In the genomic region with DNA sequence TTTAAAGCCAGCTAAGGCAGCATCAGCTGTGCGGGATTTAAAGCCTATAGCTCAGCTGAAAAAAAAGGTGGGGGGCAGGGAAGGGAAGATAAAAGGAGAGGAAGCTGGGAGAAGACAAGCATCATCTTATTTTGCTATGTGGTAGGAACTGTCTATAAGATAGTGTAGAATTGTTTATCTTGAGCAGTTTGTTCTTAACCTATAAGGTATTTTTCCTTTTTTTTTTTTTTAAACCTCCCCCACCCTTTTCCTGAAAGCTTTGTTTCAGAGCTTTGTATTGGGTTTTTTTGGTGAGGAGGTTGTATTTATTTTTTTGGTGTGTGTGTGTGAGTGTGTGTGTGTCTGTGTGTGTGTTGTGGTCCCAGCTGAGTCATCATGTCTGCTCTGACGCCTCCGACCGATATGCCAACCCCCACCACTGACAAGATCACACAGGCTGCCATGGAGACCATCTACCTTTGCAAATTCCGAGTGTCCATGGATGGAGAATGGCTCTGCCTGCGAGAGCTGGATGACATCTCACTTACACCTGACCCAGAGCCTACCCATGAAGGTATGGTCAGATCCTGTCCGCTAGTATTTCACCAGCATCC, we compare ENCODE assay signal across 8 cellular contexts. TPM values are rescaled to one million over a fixed set of nuclear protein-coding genes. Genes with fewer than 3 reads are reported as not detected.
DNase-seq lines count a peak whose midpoint lies in the region; ATAC-seq, FAIRE-seq and TF ChIP-seq lines count a peak whose summit lies in the region.

No MANE protein-coding gene starts in this region.

- H3K27ac Mint-ChIP-seq in activated CD8-positive, alpha-beta T cell treated with anti-CD3 and anti-CD28 coated beads for 36 hours: peak overlapping the region; percentile 37

- H3K4me3 ChIP-seq in fibroblast of pulmonary artery (replicated peaks; ENCODE audit: low read depth, low read length) (peak overlapping the region; percentile 68), psoas muscle (peak overlapping the region; percentile 57)

- CTCF ChIA-PET in activated CD8-positive, alpha-beta T cell treated with anti-CD3 and anti-CD28 coated beads for 36 hours (lab: Charles Lee): interaction anchor here (0.9 to 2.9 kb wide), 5 partner anchors 8 to 70 kb away, joined by 3 to 23 read pairs (median 4); no protein-coding TSS in a partner anchor

- FAIRE-seq in frontal cortex (lab: Jason Lieb, UNC): no peak

- no peaks in the 10 kb centered on the region for H3K27me3 Mint-ChIP-seq in activated CD8-positive, alpha-beta T cell treated with anti-CD3 and anti-CD28 coated beads for 36 hours

- WGBS in psoas muscle, 3 donors: 46 to 61% (median 51%) methylated on average over 7 of the region's 7 CpGs

- H3K9me3 Mint-ChIP-seq in activated CD8-positive, alpha-beta T cell treated with anti-CD3 and anti-CD28 coated beads for 36 hours: no peaks in the 10 kb centered on the region

- peaks cover 21% of the 10 kb centered on the region for H3K4me1 Mint-ChIP-seq in activated CD8-positive, alpha-beta T cell treated with anti-CD3 and anti-CD28 coated beads for 36 hours (ENCODE audit: low read depth)

- peak overlapping the region; percentile 0 for H3K4me3 Mint-ChIP-seq in activated CD8-positive, alpha-beta T cell treated with anti-CD3 and anti-CD28 coated beads for 36 hours

- intact Hi-C loops in activated CD8-positive, alpha-beta T cell treated with anti-CD3 and anti-CD28 coated beads for 36 hours (cut with micrococcal nuclease): no loop called here
- intact Hi-C loops in psoas muscle (cut with DNase I): no loop called here

- TF ChIP-seq CTCF in activated CD8-positive, alpha-beta T cell treated with anti-CD3 and anti-CD28 coated beads for 36 hours (IDR thresholded peaks at IDR 0.05): no peak
- TF ChIP-seq CTCF in fibroblast of pulmonary artery (IDR thresholded peaks at IDR 0.05; ENCODE audit: low read length, missing control alignments) (no peak), psoas muscle (IDR thresholded peaks at IDR 0.05) (no peak)

- no peak overlapping the region for H3K27ac ChIP-seq in psoas muscle

- ATAC-seq in activated CD8-positive, alpha-beta T cell treated with anti-CD3 and anti-CD28 coated beads for 36 hours: peak; percentile 97
- ATAC-seq in psoas muscle (peak in 2 of 4 donors; percentile 58 to 68), HG03025 (IDR thresholded peaks at IDR 0.05; ENCODE audit: low FRiP score, unreplicated experiment) (no peak)

- H3K36me3 Mint-ChIP-seq in activated CD8-positive, alpha-beta T cell treated with anti-CD3 and anti-CD28 coated beads for 36 hours (ENCODE audit: low read depth): no peaks in the 10 kb centered on the region

- H3K4me1 ChIP-seq in psoas muscle: no peaks in the 10 kb centered on the region

- H3K36me3 ChIP-seq in psoas muscle (ENCODE audit: insufficient read depth in 1 of 2, low read depth in 1 of 2): no peaks in the 10 kb centered on the region

- H3K27me3 ChIP-seq in psoas muscle (ENCODE audit: insufficient read depth in 3 of 3, low read length in 2 of 3): no peaks in the 10 kb centered on the region

- no peaks in the 10 kb centered on the region for H3K9me3 ChIP-seq in psoas muscle

- DNase-seq in activated gamma-delta T cell treated with Interleukin-2 at 50 U/mL for 16 hours (peak; percentile 35), activated gamma-delta T cell (lab: John Stamatoyannopoulos, UW) (no peak), fibroblast of pulmonary artery (ENCODE audit: low read depth) (peak; percentile 75), psoas muscle (peak in 1 of 2 donors; percentile 24), NCI-H2029 treated with DMSO at 0.1 percent for 48 hours (lab: John Stamatoyannopoulos, UW) (no peak), frontal cortex (ENCODE audit: low spot score in 2 of 2) (no peak)
- DNase-seq in activated CD8-positive, alpha-beta T cell treated with anti-CD3 and anti-CD28 coated beads for 36 hours: peak; percentile 63

- POLR2A ChIA-PET in activated CD8-positive, alpha-beta T cell treated with anti-CD3 and anti-CD28 coated beads for 36 hours (lab: Charles Lee): interaction anchor here (1.0 to 2.3 kb wide), 2 partner anchors 16 to 18 kb away, joined by 3 to 8 read pairs; no protein-coding TSS in a partner anchor

RNA-seq across cellular contexts. Expression of a gene that starts 0.5 kb away (rescaled TPM):
- total RNA-seq in activated CD8-positive, alpha-beta T cell treated with anti-CD3 and anti-CD28 coated beads for 36 hours: 10 to 100 TPM; 13.6 to 17.5 TPM
- total RNA-seq in psoas muscle (10 to 100 TPM; 31.3 to 53.7 (median 43.3) TPM), frontal cortex (669 TPM)
- 10 to 100 TPM; 15.1 to 35.2 (median 27.7) TPM for polyA plus RNA-seq in psoas muscle

RNA-seq across cellular contexts. Expression of a gene that starts 34.0 kb away (rescaled TPM):
- 10 to 100 TPM; 31.0 to 33.5 TPM for total RNA-seq in activated CD8-positive, alpha-beta T cell treated with anti-CD3 and anti-CD28 coated beads for 36 hours
- total RNA-seq in psoas muscle: 10 to 100 TPM; 13.1 to 22.6 (median 20.2) TPM
- 10 to 100 TPM; 13.0 to 32.5 (median 28.6) TPM for polyA plus RNA-seq in psoas muscle
- total RNA-seq in frontal cortex: 16.3 TPM

RNA-seq across cellular contexts. Expression of a gene that starts 56.0 kb away (rescaled TPM):
- total RNA-seq in activated CD8-positive, alpha-beta T cell treated with anti-CD3 and anti-CD28 coated beads for 36 hours: not detected
- 1 to 10 TPM in 3 of 4 donors, under 1 TPM in 1; 0.50 to 3.0 (median 1.7) TPM for total RNA-seq in psoas muscle
- polyA plus RNA-seq in psoas muscle: under 1 TPM; 0.13 to 0.73 (median 0.15) TPM
- under 0.01 TPM for total RNA-seq in frontal cortex

Comparison
In these comparisons a context has a peak if more than half of its experiments do, and no peak if none do; other contexts are left out.
1. DNase-seq: peak in activated gamma-delta T cell treated with Interleukin-2 at 50 U/mL for 16 hours (single experiment), activated CD8-positive, alpha-beta T cell treated with anti-CD3 and anti-CD28 coated beads for 36 hours (single experiment) and fibroblast of pulmonary artery (single experiment); none in activated gamma-delta T cell (single experiment), NCI-H2029 treated with DMSO at 0.1 percent for 48 hours (single experiment) and frontal cortex (0 of 2).
2. RNA of a gene that starts 0.5 kb away (total RNA-seq): 669 TPM in frontal cortex (single experiment); 31.3 to 53.7 TPM in psoas muscle and 13.6 to 17.5 TPM in activated CD8-positive, alpha-beta T cell treated with anti-CD3 and anti-CD28 coated beads for 36 hours; every median in the first group is over 10 times any median in the second.